ENCODE assay signal across 9 cellular contexts in the genomic region with DNA sequence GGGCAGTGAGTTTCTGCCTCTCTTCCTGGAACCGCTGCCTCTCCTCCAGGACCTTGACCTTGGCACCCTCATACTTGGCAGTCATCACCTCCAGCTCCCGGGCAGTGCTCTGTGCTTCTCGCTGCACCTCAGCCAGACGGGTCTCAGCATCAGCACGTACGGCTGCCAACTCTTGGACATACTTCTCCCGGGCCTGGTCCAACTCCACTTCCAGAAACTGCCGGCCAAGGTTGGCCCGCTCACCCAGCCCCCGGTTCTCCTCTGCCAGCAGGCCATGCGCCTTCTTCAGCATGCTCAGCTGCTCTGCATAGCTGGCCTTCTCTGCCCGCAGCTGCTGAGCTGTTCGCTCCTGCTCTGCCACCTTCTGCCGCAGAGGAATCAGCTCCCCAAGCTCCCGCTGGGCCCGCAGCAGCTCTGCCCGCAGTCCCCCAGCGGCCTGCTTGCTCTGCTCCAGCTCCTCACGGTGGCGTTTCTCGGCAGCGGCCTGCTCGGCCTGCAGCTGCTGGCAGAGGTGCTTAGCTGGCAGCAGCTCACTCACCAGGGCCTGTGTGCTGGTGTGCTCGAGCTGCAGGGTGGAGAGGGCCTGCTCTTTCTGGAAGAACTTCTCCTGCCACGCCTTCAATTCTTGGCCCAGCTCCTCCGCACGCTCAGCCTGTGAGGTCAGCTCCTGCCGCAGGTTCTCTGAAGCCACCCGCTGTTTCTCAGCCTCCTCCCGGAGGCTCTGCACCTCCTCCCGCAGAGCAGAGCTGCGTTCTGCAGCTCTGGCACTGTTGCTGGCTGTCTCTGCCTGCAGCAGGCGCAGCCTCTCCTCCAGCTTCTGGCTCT. TPM values are rescaled to one million over a fixed set of nuclear protein-coding genes. Genes with fewer than 3 reads are reported as not detected.
DNase-seq lines count a peak whose midpoint lies in the region; ATAC-seq and TF ChIP-seq lines count a peak whose summit lies in the region.
"Had no signal": no experiment of that assay in that cellular context is flagged by ENCODE, and none has a peak within 500 bp of the region (broad histone marks: within the 10 kb centered on the region; RNA-seq: fewer than 3 reads in every experiment).

No MANE protein-coding gene starts in this region.

- H3K27me3 ChIP-seq in adrenal gland (no peaks in the 10 kb centered on the region), parathyroid adenoma (ENCODE audit: control insufficient read depth, insufficient read depth, low read length) (no peaks in the 10 kb centered on the region)

- H3K36me3 ChIP-seq in adrenal gland (replicated peaks in 1 of 2), result peaks cover 0 to 100% of the 10 kb centered on the region in 2 donors
- no peaks in the 10 kb centered on the region for H3K36me3 ChIP-seq in parathyroid adenoma (ENCODE audit: control insufficient read depth, insufficient read depth, low read length)

- TF ChIP-seq CTCF in adrenal gland (IDR thresholded peaks at IDR 0.05) (peak in 3 of 6 experiments; percentile 10 to 19 (median 18)), parathyroid adenoma (IDR thresholded peaks at IDR 0.05) (no peak)

- intact Hi-C loops in adrenal gland (cut with DNase I) (loop anchor here in 1 of 2 donors (10.0 kb wide), 1 partner anchor 222 kb away; no protein-coding TSS in a partner anchor), Right ventricle myocardium superior (cut with DNase I) (no loop called here)

- no peaks in the 10 kb centered on the region for H3K9me3 ChIP-seq in adrenal gland (replicated peaks in 1 of 3)
- H3K9me3 ChIP-seq in parathyroid adenoma (ENCODE audit: control insufficient read depth, low read length), result no peaks in the 10 kb centered on the region

- peaks cover 6% of the 10 kb centered on the region for H3K79me2 ChIP-seq in parathyroid adenoma

- TF ChIP-seq POLR2A in adrenal gland (IDR thresholded peaks at IDR 0.05), result peak in 1 of 2 donors; percentile 14

- peak overlapping the region in 4 of 5 donors; percentile 21 to 75 (median 52) for H3K27ac ChIP-seq in adrenal gland
- H3K27ac ChIP-seq in parathyroid adenoma, result peak overlapping the region; percentile 82

- ATAC-seq in Right ventricle myocardium superior (ENCODE audit: poor library complexity), result peak; percentile 89
- ATAC-seq in HG03039 (IDR thresholded peaks at IDR 0.05; ENCODE audit: unreplicated experiment), result no peak
- no peak for ATAC-seq in GM19351 (IDR thresholded peaks at IDR 0.05; ENCODE audit: unreplicated experiment)

- H3K4me2 ChIP-seq in parathyroid adenoma (ENCODE audit: low read length), result no peak overlapping the region

- H3K9ac ChIP-seq in parathyroid adenoma, result no peak overlapping the region

- DNase-seq in Ammon's horn (ENCODE audit: low spot score) (peak; percentile 76), adrenal gland (peak; percentile 62 to 85 (median 82)), Right ventricle myocardium superior (peak; percentile 83), NCI-H2029 (lab: John Stamatoyannopoulos, UW) (no peak), HuH-7.5 (ENCODE audit: low spot score) (no peak)
- DNase-seq: activated gamma-delta T cell had no signal

- H2AFZ ChIP-seq in parathyroid adenoma, result no peak overlapping the region

- peaks cover 21% of the 10 kb centered on the region in 2 donors for H3K4me1 ChIP-seq in adrenal gland (replicated peaks in 1 of 2)
- H3K4me1 ChIP-seq in parathyroid adenoma, result peaks cover 37% of the 10 kb centered on the region

- H3K4me3 ChIP-seq in adrenal gland, result no peak overlapping the region
- no peak overlapping the region for H3K4me3 ChIP-seq in parathyroid adenoma (ENCODE audit: low read depth, low read length)

- WGBS in adrenal gland, 4 donors, result 35 to 56% (median 43%) methylated on average over 19 to 33 of the region's 33 CpGs

RNA-seq across cellular contexts. Expression of a gene that starts 14.4 kb away (rescaled TPM):
- total RNA-seq in adrenal gland, result 10 to 100 TPM in 4 of 8 donors, 1 to 10 TPM in 4; 4.3 to 41.2 (median 9.7) TPM
- 10 to 100 TPM; 17.3 to 25.4 (median 19.2) TPM for polyA plus RNA-seq in adrenal gland
- 3.7 TPM for total RNA-seq in Right ventricle myocardium superior

Comparison
In these comparisons a context has a peak if more than half of its experiments do, and no peak if none do; other contexts are left out.
1. DNase-seq: peak in Ammon's horn (single experiment), adrenal gland (7 of 7) and Right ventricle myocardium superior (single experiment); none in NCI-H2029 (single experiment) and HuH-7.5 (single experiment).